ENCODE assay signal across 12 cellular contexts in the genomic region with DNA sequence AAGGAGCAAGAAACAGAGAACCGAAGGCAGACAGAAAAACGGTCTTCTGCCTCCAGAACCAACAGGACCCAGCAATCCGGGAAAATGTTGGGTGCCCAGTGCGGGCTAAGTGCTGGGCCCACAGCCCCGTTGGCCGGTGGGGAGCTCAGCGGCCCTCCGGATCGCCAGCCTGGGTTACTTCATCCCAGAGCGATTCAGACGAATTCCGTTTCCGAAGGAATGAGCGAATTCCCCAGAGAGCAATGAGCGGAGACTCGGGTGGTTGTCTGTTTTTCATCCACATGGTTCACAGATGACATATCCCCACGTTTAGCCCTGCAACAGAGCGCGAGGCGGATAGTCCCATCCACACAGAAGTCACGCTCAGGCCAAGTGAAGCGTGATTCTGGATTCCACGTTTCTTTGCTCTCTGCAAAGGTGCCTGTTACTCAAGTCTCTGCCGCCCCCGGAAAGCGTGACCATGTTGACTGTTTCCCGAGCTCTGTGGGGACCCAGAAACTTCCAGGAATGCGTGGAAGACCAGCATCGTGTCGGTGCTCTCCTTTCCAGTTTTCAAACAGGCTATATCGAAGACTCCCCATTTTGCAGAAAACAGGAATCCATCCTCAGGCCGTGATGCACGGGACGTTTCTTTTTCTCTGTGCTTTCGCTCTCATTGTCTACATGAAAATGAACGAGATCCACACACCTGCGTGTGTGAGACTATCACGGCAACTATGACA. TPM values are rescaled to one million over a fixed set of nuclear protein-coding genes. Genes with fewer than 3 reads are reported as not detected.
DNase-seq lines count a peak whose midpoint lies in the region; ATAC-seq and TF ChIP-seq lines count a peak whose summit lies in the region.
"Not testable (repeated sequence)": the region's sequence is repeated elsewhere in the genome, so short reads cannot be mapped to it uniquely, and the experiment has no call there.
"Had no signal": no experiment of that assay in that cellular context is flagged by ENCODE, and none has a peak within 500 bp of the region (broad histone marks: within the 10 kb centered on the region; RNA-seq: fewer than 3 reads in every experiment).

No MANE protein-coding gene starts in this region.

- peaks cover 34% of the 10 kb centered on the region for H3K27me3 Mint-ChIP-seq in activated T-helper 17 cell treated with anti-CD3 and anti-CD28 coated beads, Interleukin-2, amount 50 U/mL, for 72 hours

- H3K27me3 ChIP-seq in ACC112 (ENCODE audit: insufficient read depth, low read length) (peaks cover 21% of the 10 kb centered on the region; the same call in 1 of the 2 replicates), NT2/D1 (ENCODE audit: insufficient read depth, insufficient read length) (peaks cover 68% of the 10 kb centered on the region), left ventricle myocardium inferior (ENCODE audit: low read depth) (peaks cover 98% of the 10 kb centered on the region)
- H3K27me3 ChIP-seq in mesendoderm (ENCODE audit: insufficient read depth, low read length, poor library complexity) = not testable (repeated sequence)

- peak overlapping the region; percentile 73 for H3K56ac ChIP-seq in mesendoderm (ENCODE audit: low read length)

- peak overlapping the region; percentile 81 for H3K4me3 ChIP-seq in ACC112 (ENCODE audit: low read depth, low read length)
- peak overlapping the region; percentile 37 for H3K4me3 ChIP-seq in NT2/D1 (ENCODE audit: insufficient read length, low read depth)
- H3K4me3 ChIP-seq in left ventricle myocardium inferior = peak overlapping the region; percentile 2
- H3K4me3 ChIP-seq in mesendoderm (ENCODE audit: low read length) = peak overlapping the region; percentile 9

- not testable (repeated sequence) for H4K8ac ChIP-seq in mesendoderm (ENCODE audit: low read depth, low read length)

- peak overlapping the region; percentile 38 for H2AFZ ChIP-seq in ACC112 (ENCODE audit: low read length, unreplicated experiment)

- peaks cover 14% of the 10 kb centered on the region for H3K36me3 Mint-ChIP-seq in activated T-helper 17 cell treated with anti-CD3 and anti-CD28 coated beads, Interleukin-2, amount 50 U/mL, for 72 hours (ENCODE audit: low read depth)

- intact Hi-C loops in left ventricle myocardium inferior (cut with micrococcal nuclease) = not testable (repeated sequence)

- DNase-seq in ELF-1 (ENCODE audit: low read depth, low spot score) (peak; percentile 36), dedifferentiated amniotic fluid mesenchymal stem cell (ENCODE audit: extremely low spot score) (peak; percentile 80), mesendoderm (peak; percentile 65), retina (peak; percentile 76)
- not testable (repeated sequence) for DNase-seq in NT2/D1 (ENCODE audit: low read depth, low spot score); left ventricle myocardium inferior

- not testable (repeated sequence) for H2AK5ac ChIP-seq in mesendoderm (ENCODE audit: low read length)

- H3K18ac ChIP-seq in mesendoderm (ENCODE audit: low read length) = not testable (repeated sequence)

- not testable (repeated sequence) for H3K36me3 ChIP-seq in ACC112 (ENCODE audit: insufficient read depth, low read length); NT2/D1 (ENCODE audit: insufficient read depth, insufficient read length, low read length); left ventricle myocardium inferior; mesendoderm (ENCODE audit: control insufficient read depth, insufficient read depth, low read length)

- peak overlapping the region; percentile 86 for H3K4me2 ChIP-seq in mesendoderm (ENCODE audit: low read length)

- WGBS in mesendoderm (ENCODE audit: extremely low coverage, insufficient coverage, low lambda C conversion rate) = no CpG with 5 or more reads among the region's 38 CpGs

- H3K4ac ChIP-seq in mesendoderm (ENCODE audit: low read depth, low read length) = not testable (repeated sequence)

- TF ChIP-seq CTCF in left ventricle myocardium inferior (IDR thresholded peaks at IDR 0.05; ENCODE audit: borderline replicate concordance) = not testable (repeated sequence)

- peak overlapping the region; percentile 1 for H3K4me3 Mint-ChIP-seq in activated T-helper 17 cell treated with anti-CD3 and anti-CD28 coated beads, Interleukin-2, amount 50 U/mL, for 72 hours

- H2BK5ac ChIP-seq in mesendoderm (ENCODE audit: low read length) = not testable (repeated sequence)

- H3K4me1 Mint-ChIP-seq in activated T-helper 17 cell treated with anti-CD3 and anti-CD28 coated beads, Interleukin-2, amount 50 U/mL, for 72 hours = not testable (repeated sequence)

- H3K23ac ChIP-seq in mesendoderm (ENCODE audit: low read length) = not testable (repeated sequence)

- peak overlapping the region; percentile 90; the same call in 1 of the 2 replicates for H3K27ac ChIP-seq in ACC112 (ENCODE audit: low read depth, low read length)
- not testable (repeated sequence) for H3K27ac ChIP-seq in left ventricle myocardium inferior (replicated peaks); mesendoderm (ENCODE audit: low read depth, low read length)

- not testable (repeated sequence) for H3K79me1 ChIP-seq in mesendoderm (ENCODE audit: low read length)

- H3K9me3 ChIP-seq in NT2/D1 (ENCODE audit: insufficient read depth, low read length) = not testable (repeated sequence)
- H3K9me3 ChIP-seq in left ventricle myocardium inferior (replicated peaks) = peaks cover 27% of the 10 kb centered on the region

- H3K9ac ChIP-seq in NT2/D1 (ENCODE audit: insufficient read length, low read depth) = not testable (repeated sequence)
- peak overlapping the region; percentile 69 for H3K9ac ChIP-seq in mesendoderm (ENCODE audit: low read length)

- not testable (repeated sequence) for ATAC-seq in activated T-helper 17 cell treated with anti-CD3 and anti-CD28 coated beads, Interleukin-2, amount 50 U/mL, for 72 hours (replicated peaks)

- not testable (repeated sequence) for H4K5ac ChIP-seq in mesendoderm (ENCODE audit: low read length)

- H3K79me2 ChIP-seq in ACC112 (ENCODE audit: control insufficient read depth, insufficient read depth, low read length, unreplicated experiment) = peaks cover 10% of the 10 kb centered on the region
- H3K79me2 ChIP-seq in mesendoderm (ENCODE audit: control insufficient read depth, insufficient read depth, low read length) = not testable (repeated sequence)

- H3K4me1 ChIP-seq in ACC112 (ENCODE audit: control insufficient read depth, insufficient read depth, low read length, unreplicated experiment); NT2/D1 (ENCODE audit: insufficient read depth, insufficient read length); mesendoderm (ENCODE audit: control insufficient read depth, low read depth, low read length): not testable (repeated sequence)
- peaks cover 37% of the 10 kb centered on the region for H3K4me1 ChIP-seq in left ventricle myocardium inferior

- not testable (repeated sequence) for H2BK15ac ChIP-seq in mesendoderm (replicated peaks; ENCODE audit: low read depth)

- H3K9me3 Mint-ChIP-seq in activated T-helper 17 cell treated with anti-CD3 and anti-CD28 coated beads, Interleukin-2, amount 50 U/mL, for 72 hours = peaks cover 27% of the 10 kb centered on the region

- H2BK120ac ChIP-seq in mesendoderm (ENCODE audit: low read depth, low read length) = not testable (repeated sequence)

- not testable (repeated sequence) for H3K27ac Mint-ChIP-seq in activated T-helper 17 cell treated with anti-CD3 and anti-CD28 coated beads, Interleukin-2, amount 50 U/mL, for 72 hours

RNA-seq across cellular contexts. Expression of a gene that starts 6.9 kb away (rescaled TPM):
- not detected for total RNA-seq in activated T-helper 17 cell treated with anti-CD3 and anti-CD28 coated beads, Interleukin-2, amount 50 U/mL, for 72 hours
- total RNA-seq in left ventricle myocardium inferior = not detected
- 0.04 TPM for polyA plus RNA-seq in mesendoderm (2013, experiment 1 of 2)
- 0.06 TPM for polyA plus RNA-seq in mesendoderm (2013, experiment 2 of 2)
- total RNA-seq: Caco-2, left colon, Peyer's patch, thyroid gland had no signal

Comparison
In these comparisons a context has a peak if more than half of its experiments do, and no peak if none do; other contexts are left out.
1. H3K4me3 ChIP-seq: peak in every context shown above with its lines; median percentile 81 in ACC112; 37 in NT2/D1; 9 in mesendoderm; 2 in left ventricle myocardium inferior.